ENCODE assay signal across 7 cellular contexts in genomic region chr12:129001-129400, GRCh38.
"Had no signal": no experiment of that assay in that cellular context is flagged by ENCODE, and none has a peak within 500 bp of the region (broad histone marks: within the 10 kb centered on the region; RNA-seq: fewer than 3 reads in every experiment).

No MANE protein-coding gene starts in this region.

- ATAC-seq: K562 had no signal

- H3K27ac ChIP-seq: GM23248 had no signal

- DNase-seq: GM23248, GOT3, H9, HCEC 1CT, IMR-90, KG1 had no signal

- H3K9ac ChIP-seq: GM23248 had no signal

- H2AFZ ChIP-seq: GM23248 had no signal

- H3K4me3 ChIP-seq: GM23248, K562 had no signal
